Comparison of ENCODE assay signal across 8 cellular contexts in genomic region chr1:232630894-232631195, GRCh38. TPM values are rescaled to one million over a fixed set of nuclear protein-coding genes. Genes with fewer than 3 reads are reported as not detected.
A peak's percentile ranks its signal among the peaks of the same experiment; 100 is the strongest.
DNase-seq lines count a peak whose midpoint lies in the region; ATAC-seq, FAIRE-seq and TF ChIP-seq lines count a peak whose summit lies in the region.

No MANE protein-coding gene starts in this region.

- no peak overlapping the region for H4K8ac ChIP-seq in H1 (ENCODE audit: extremely low read depth, insufficient read depth, low read length)

- no peak overlapping the region for H3K23ac ChIP-seq in H1 (ENCODE audit: insufficient read length)

- H3K4me1 ChIP-seq in CD4-positive, CD25-positive, alpha-beta regulatory T cell (ENCODE audit: control insufficient read depth, insufficient read depth, low read length, poor library complexity, severe bottlenecking): peaks cover 16% of the 10 kb centered on the region
- H3K4me1 ChIP-seq in H1 (replicated peaks in 1 of 4; ENCODE audit: control insufficient read depth in 3 of 4, insufficient read depth in 4 of 4, low read length in 3 of 4): peaks cover 0 to 5% (median 0%) of the 10 kb centered on the region in 4 experiments; a peak in 4 of 7 replicates
- H3K4me1 ChIP-seq in neuron (ENCODE audit: insufficient read depth, low read length): peaks cover 24% of the 10 kb centered on the region

- H3K4me1 Mint-ChIP-seq in CD4-positive, CD25-positive, alpha-beta regulatory T cell: peaks cover 5 to 14% (median 11%) of the 10 kb centered on the region in 4 donors

- no peak overlapping the region for H3K27ac ChIP-seq in CD4-positive, CD25-positive, alpha-beta regulatory T cell (ENCODE audit: insufficient read depth, low read length, poor library complexity, severe bottlenecking)
- H3K27ac ChIP-seq in H1 (ENCODE audit: low read depth, low read length): no peak overlapping the region

- H3K4me3 Mint-ChIP-seq in CD4-positive, CD25-positive, alpha-beta regulatory T cell: peak overlapping the region; percentile 57 to 89 (median 85)

- H3K36me3 ChIP-seq in CD4-positive, CD25-positive, alpha-beta regulatory T cell (ENCODE audit: control insufficient read depth, insufficient read depth, low read length): no peaks in the 10 kb centered on the region
- H3K36me3 ChIP-seq in H1 (ENCODE audit: control insufficient read depth in 2 of 4, insufficient read depth in 4 of 4, low read length in 3 of 4) (no peaks in the 10 kb centered on the region), neuron (ENCODE audit: insufficient read depth, low read length) (no peaks in the 10 kb centered on the region)

- no peak overlapping the region for H3K9ac ChIP-seq in H1 (replicated peaks in 1 of 4; ENCODE audit: extremely low read depth in 1 of 4, low read depth in 3 of 4, low read length in 3 of 4)

- H3K9me3 ChIP-seq in CD4-positive, CD25-positive, alpha-beta regulatory T cell (ENCODE audit: control insufficient read depth in 2 of 2, low read length in 2 of 2): no peaks in the 10 kb centered on the region
- no peaks in the 10 kb centered on the region for H3K9me3 ChIP-seq in H1 (ENCODE audit: insufficient read depth in 2 of 2, low read depth in 1 of 2, low read length in 1 of 2)
- no peaks in the 10 kb centered on the region for H3K9me3 ChIP-seq in neuron (ENCODE audit: low read length)

- H3K18ac ChIP-seq in H1 (ENCODE audit: extremely low read depth, low read length): no peak overlapping the region

- no peak overlapping the region for H2BK20ac ChIP-seq in H1 (ENCODE audit: low read length)

- H2BK120ac ChIP-seq in H1 (replicated peaks; ENCODE audit: low read depth, low read length): no peak overlapping the region

- H3K4ac ChIP-seq in H1 (replicated peaks; ENCODE audit: insufficient read length, low read depth, low read length): no peak overlapping the region

- no peak for FAIRE-seq in H1 (lab: Jason Lieb, UNC)

- H4K91ac ChIP-seq in H1 (replicated peaks; ENCODE audit: insufficient read length, low read length): no peak overlapping the region

- 0 out of 4 replicates have a peak, but pooled peaks cover 0 to 5% of the 10 kb centered on the region in 2 experiments for H3K79me2 ChIP-seq in H1 (ENCODE audit: control insufficient read depth in 1 of 2, insufficient read depth in 2 of 2, low read length in 2 of 2)

- no peak overlapping the region for H2BK5ac ChIP-seq in H1 (ENCODE audit: low read depth, low read length)

- H2BK12ac ChIP-seq in H1 (ENCODE audit: low read depth, low read length): no peak overlapping the region

- no peak overlapping the region for H4K5ac ChIP-seq in H1 (ENCODE audit: insufficient read length, low read depth, low read length)

- no peak overlapping the region for H3K56ac ChIP-seq in H1 (replicated peaks; ENCODE audit: insufficient read length, low read depth, low read length)

- H3K9me3 Mint-ChIP-seq in CD4-positive, CD25-positive, alpha-beta regulatory T cell: peaks cover 0 to 6% (median 0%) of the 10 kb centered on the region in 7 donors

- H2AK5ac ChIP-seq in H1 (ENCODE audit: low read depth, low read length): no peak overlapping the region

- H2AFZ ChIP-seq in H1 (ENCODE audit: low read length) (no peak overlapping the region), neuron (ENCODE audit: low read depth, low read length) (peak overlapping the region; percentile 50)

- peaks cover 0 to 5% of the 10 kb centered on the region in 2 experiments for H4K20me1 ChIP-seq in H1 (replicated peaks in 1 of 2; ENCODE audit: control insufficient read depth in 1 of 2, insufficient read depth in 2 of 2, low read length in 2 of 2)

- no peak for TF ChIP-seq CTCF in NB4 (IDR thresholded peaks at IDR 0.05; ENCODE audit: low read depth, low read length)
- no peak for TF ChIP-seq CTCF in H1 (IDR thresholded peaks at IDR 0.05; ENCODE audit: control extremely low read depth in 1 of 3, insufficient read depth in 1 of 3, low read depth in 1 of 3, low read length in 3 of 3)

- no peak overlapping the region for H3K14ac ChIP-seq in H1 (ENCODE audit: insufficient read length)

- peak overlapping the region in 1 of 3 donors; percentile 74 for H3K27ac Mint-ChIP-seq in CD4-positive, CD25-positive, alpha-beta regulatory T cell

- no peak overlapping the region for H2BK15ac ChIP-seq in H1 (ENCODE audit: low read length)

- peak overlapping the region; percentile 38 to 91 for H3K4me2 ChIP-seq in H1 (ENCODE audit: insufficient read depth in 1 of 2, low read depth in 2 of 2, low read length in 2 of 2)

- H3K27me3 ChIP-seq in CD4-positive, CD25-positive, alpha-beta regulatory T cell (ENCODE audit: control insufficient read depth, insufficient read depth, low read length): peaks cover 30% of the 10 kb centered on the region
- peaks cover 5 to 29% (median 14%) of the 10 kb centered on the region in 4 experiments; a peak in 6 of 7 replicates for H3K27me3 ChIP-seq in H1 (replicated peaks in 1 of 4; ENCODE audit: control insufficient read depth in 3 of 4, extremely low read depth in 1 of 4, insufficient read depth in 3 of 4, low read length in 3 of 4)
- no peaks in the 10 kb centered on the region for H3K27me3 ChIP-seq in neuron (ENCODE audit: insufficient read depth, low read length)

- CTCF ChIA-PET in H1 (lab: Charles Lee; ENCODE audit: partially characterized antibody): interaction anchor here (0.7 to 1.6 kb wide), 6 partner anchors 12 to 480 kb away, joined by 3 to 4 read pairs (median 3); no protein-coding TSS in a partner anchor

- no peaks in the 10 kb centered on the region for H3K36me3 Mint-ChIP-seq in CD4-positive, CD25-positive, alpha-beta regulatory T cell

- peaks cover 58% of the 10 kb centered on the region for H3K27me3 Mint-ChIP-seq in CD4-positive, CD25-positive, alpha-beta regulatory T cell

- no peak for TF ChIP-seq EP300 in H1 (IDR thresholded peaks at IDR 0.05; ENCODE audit: borderline replicate concordance in 1 of 2, low read depth in 2 of 2, low read length in 2 of 2)

- TF ChIP-seq RAD21 in H1 (IDR thresholded peaks at IDR 0.05 in 1 of 2, conservative IDR thresholded peaks at IDR 0.05 in 1 of 2; ENCODE audit: low read depth in 2 of 2, low read length in 2 of 2): no peak

- no peak for DNase-seq in CD4-positive, CD25-positive, alpha-beta regulatory T cell
- DNase-seq in NB4 (ENCODE audit: low read depth) (no peak), H1 (ENCODE audit: low read depth in 1 of 2, low spot score in 2 of 2) (no peak), AG08396 (ENCODE audit: low spot score) (no peak)

- WGBS in H1 (ENCODE audit: extremely low coverage in 1 of 2, insufficient coverage in 1 of 2, insufficient read length in 1 of 2, insufficient replicate concordance in 2 of 2, low coverage in 1 of 2, low lambda C conversion rate in 2 of 2, missing lambda C conversion rate in 1 of 2), 2 experiments: 9% methylated on average over 8 of the region's 8 CpGs; no CpG with 5 or more reads in 1 of the 2 experiments

- H3K79me1 ChIP-seq in H1 (ENCODE audit: low read depth, low read length): no peaks in the 10 kb centered on the region

- H3K23me2 ChIP-seq in H1 (ENCODE audit: low read depth, low read length): peaks cover 5% of the 10 kb centered on the region; the same call in 1 of the 2 replicates

- TF ChIP-seq POLR2A in NB4 (IDR thresholded peaks at IDR 0.05; ENCODE audit: extremely low read depth, insufficient read length) (no peak), H1 (IDR thresholded peaks at IDR 0.05; ENCODE audit: control extremely low read depth in 1 of 2, low read depth in 2 of 2, low read length in 2 of 2) (no peak)

- ATAC-seq in CD4-positive, CD25-positive, alpha-beta regulatory T cell (ENCODE audit: low read depth in 2 of 2): no peak
- no peak for ATAC-seq in GM21515 (IDR thresholded peaks at IDR 0.05; ENCODE audit: unreplicated experiment)
- no peak for ATAC-seq in GM21367 (IDR thresholded peaks at IDR 0.05; ENCODE audit: unreplicated experiment)
- no peak for ATAC-seq in HG03196 (IDR thresholded peaks at IDR 0.05; ENCODE audit: unreplicated experiment)

- POLR2A ChIA-PET in H1 (lab: Charles Lee; ENCODE audit: partially characterized antibody): no interaction called here

- H3K4me3 ChIP-seq in CD4-positive, CD25-positive, alpha-beta regulatory T cell (ENCODE audit: low read depth, low read length): no peak overlapping the region
- H3K4me3 ChIP-seq in NB4 (ENCODE audit: low read depth, low read length) (peak overlapping the region; percentile 53), H1 (ENCODE audit: extremely low read depth in 1 of 4, insufficient read depth in 2 of 4, low read depth in 3 of 4, low read length in 4 of 4) (peak overlapping the region; percentile 55 to 74 (median 62)), neuron (ENCODE audit: low read length) (peak overlapping the region; percentile 99)

TF ChIP-seq in H1, 55 proteins besides CTCF, POLR2A, EP300 and RAD21 (continues in another document):
- TF ChIP-seq NRF1 (IDR thresholded peaks at IDR 0.05; ENCODE audit: low read depth, low read length) (no peak), RFX5 (IDR thresholded peaks at IDR 0.05; ENCODE audit: borderline replicate concordance, low read depth, low read length) (no peak), TAF1 (IDR thresholded peaks at IDR 0.05; ENCODE audit: low read depth, low read length) (no peak), MAX (IDR thresholded peaks at IDR 0.05) (no peak), SIX5 (IDR thresholded peaks at IDR 0.05; ENCODE audit: low read depth, low read length) (no peak), SP2 (IDR thresholded peaks at IDR 0.05; ENCODE audit: low read length) (no peak), RNF2 (IDR thresholded peaks at IDR 0.05; ENCODE audit: borderline replicate concordance, low read depth, low read length, missing control alignments, poor library complexity, severe bottlenecking) (no peak), SIRT6 (IDR thresholded peaks at IDR 0.05; ENCODE audit: low read length) (no peak)

RNA-seq across cellular contexts. Expression of gene SIPA1L2, which starts 0.9 kb away (rescaled TPM):
- 0.22 TPM for total RNA-seq in CD4-positive, CD25-positive, alpha-beta regulatory T cell
- polyA plus RNA-seq in CD4-positive, CD25-positive, alpha-beta regulatory T cell: not detected
- total RNA-seq in H1 (2021; fragmentation: NEBNext Ultra II Directional; extraction: Animal tissue kit (Norgen Biotek cat#: 25700)): 12.0 and 13.2 TPM in 2 replicates
- polyA plus RNA-seq in H1 (2011; rRNA removed): 7.7 and 11.5 TPM in 2 replicates
- polyA plus RNA-seq in H1 (2011; cell fraction: cytosol; rRNA removed): 9.8 TPM
- 19.7 TPM for polyA plus RNA-seq in H1 (2011; cell fraction: nucleus; rRNA removed)
- 7.1 to 9.0 TPM (median 7.9 TPM) in 4 replicates for polyA plus RNA-seq in H1 (2012, experiment 1 of 2)
- 0.62 TPM for polyA plus RNA-seq in H1 (2012, experiment 2 of 2)
- polyA plus RNA-seq in H1 (2013, experiment 1 of 2): 4.2 TPM
- 4.0 TPM for polyA plus RNA-seq in H1 (2013, experiment 2 of 2)
- 13.6 and 18.9 TPM in 2 replicates for polyA minus RNA-seq in H1 (2011; rRNA and poly(A)+ RNA removed)
- 9.7 TPM for polyA minus RNA-seq in H1 (2011; cell fraction: cytosol; rRNA and poly(A)+ RNA removed)
- 29.5 TPM for polyA minus RNA-seq in H1 (2011; cell fraction: nucleus; rRNA and poly(A)+ RNA removed)

Comparison
In these comparisons a context has a peak if more than half of its experiments do, and no peak if none do; other contexts are left out.
1. RNA of gene SIPA1L2, which starts 0.9 kb away (total RNA-seq): 12.0 to 13.2 TPM in H1; 0.22 TPM in CD4-positive, CD25-positive, alpha-beta regulatory T cell (single experiment); every median in the first group is over 10 times any median in the second.